In the genomic region with DNA sequence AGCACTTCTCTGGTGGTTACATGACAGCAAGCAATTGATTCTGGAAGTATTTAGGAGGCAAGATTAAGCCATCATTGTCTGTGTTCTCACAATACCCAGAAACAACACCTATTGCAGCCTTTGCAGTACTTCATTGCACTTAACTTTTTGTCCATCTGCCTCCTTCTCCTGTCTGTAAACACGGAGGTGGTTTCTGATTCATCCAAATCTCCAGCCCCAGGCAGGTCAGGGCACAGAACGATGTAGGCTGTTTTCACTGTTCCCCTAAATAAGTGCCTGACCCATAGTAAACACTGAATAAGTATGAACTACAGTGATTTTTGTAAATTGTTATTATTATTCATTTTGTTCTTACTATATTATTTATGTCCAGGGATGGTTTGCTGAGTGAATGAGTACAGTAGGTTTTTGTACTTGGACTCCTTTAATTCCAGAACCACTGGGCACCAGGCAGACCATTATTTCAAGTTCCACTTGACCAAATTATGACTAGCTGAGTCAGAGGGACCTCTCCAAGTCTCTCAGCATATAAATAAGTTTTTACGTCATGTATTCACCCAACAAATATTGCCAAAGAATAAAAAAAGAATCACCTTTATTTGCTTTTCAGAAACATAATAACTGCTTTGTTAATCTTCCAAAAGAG, we compare ENCODE assay signal across 16 cellular contexts.
"Had no signal": no experiment of that assay in that cellular context is flagged by ENCODE, and none has a peak within 500 bp of the region (broad histone marks: within the 10 kb centered on the region; RNA-seq: fewer than 3 reads in every experiment).

No MANE protein-coding gene starts in this region.

- H3K4me3 ChIP-seq: cardiac muscle cell, stomach, upper lobe of left lung had no signal

- H3K36me3 ChIP-seq: cardiac muscle cell, stomach, upper lobe of left lung, WERI-Rb-1 had no signal

- ATAC-seq: effector memory CD8-positive, alpha-beta T cell; natural killer cell treated with Interleukin-12 subunit alpha and Interleukin-12 subunit beta and Interleukin-15 and Interleukin-18, amount 100 ng/mL, for 72 hours; stimulated activated effector memory CD8-positive, alpha-beta T cell treated with anti-CD3 and anti-CD28 coated beads, Interleukin-12 subunit alpha, Interleukin-12 subunit beta, amount 100 ng/mL, for 72 hours had no signal

- DNase-seq: activated CD4-positive, alpha-beta T cell treated with anti-CD3 and anti-CD28 coated beads for 1 hour; activated CD4-positive, alpha-beta T cell treated with anti-CD3 and anti-CD28 coated beads, Interleukin-2, amount 50 U/mL, for 48 hours; activated gamma-delta T cell; dermis blood vessel endothelial cell; effector memory CD8-positive, alpha-beta T cell; head of caudate nucleus; stimulated activated CD4-positive, alpha-beta T cell treated with anti-CD3 and anti-CD28 coated beads, Interleukin-4, amount 100 ng/mL, for 24 hours; stomach; SW 1271; T-helper 2 cell; upper lobe of left lung; WERI-Rb-1 had no signal

- H3K27ac ChIP-seq: cardiac muscle cell, parathyroid adenoma, stomach, WERI-Rb-1 had no signal

- H3K9me3 ChIP-seq: stomach, upper lobe of left lung had no signal

- H3K27me3 ChIP-seq: cardiac muscle cell, stomach, upper lobe of left lung had no signal

- H3K4me1 ChIP-seq: parathyroid adenoma, stomach had no signal
